Comparison of ENCODE assay signal across 1 cellular context in genomic region chr1:37763791-37764741, GRCh38.
A peak's percentile ranks its signal among the peaks of the same experiment; 100 is the strongest.
TF ChIP-seq lines count a peak whose summit lies in the region.

No MANE protein-coding gene starts in this region.

TF ChIP-seq in HepG2, 621 proteins besides CTCF, POLR2A, EP300 and RAD21 (continues in another document):
- TF ChIP-seq REXO4 (CRISPR knock-in tag; IDR thresholded peaks at IDR 0.05; ENCODE audit: borderline replicate concordance) = peak; percentile 95
- TF ChIP-seq PCBP1 (IDR thresholded peaks at IDR 0.05; ENCODE audit: borderline replicate concordance, low read depth, low read length) = no peak
- no peak for TF ChIP-seq BHLHE40 (IDR thresholded peaks at IDR 0.05; ENCODE audit: low read length)
- TF ChIP-seq GMEB1 (CRISPR knock-in tag; IDR thresholded peaks at IDR 0.05; ENCODE audit: borderline replicate concordance) = peak; percentile 23; the same call in 1 of the 2 replicates
- no peak for TF ChIP-seq RFX5 (IDR thresholded peaks at IDR 0.05; ENCODE audit: low read depth, low read length)
- peak; percentile 85; the same call in 1 of the 2 replicates for TF ChIP-seq ZNF33B (CRISPR knock-in tag; IDR thresholded peaks at IDR 0.05)
- TF ChIP-seq BCL3 (CRISPR knock-in tag; IDR thresholded peaks at IDR 0.05) = peak; percentile 98
- TF ChIP-seq SMAD1 (CRISPR knock-in tag; IDR thresholded peaks at IDR 0.05; ENCODE audit: borderline replicate concordance, low read depth) = no peak
- peak; percentile 94 for TF ChIP-seq ZNF777 (CRISPR knock-in tag; IDR thresholded peaks at IDR 0.05)
- peak; percentile 100 for TF ChIP-seq HES4 (CRISPR knock-in tag; IDR thresholded peaks at IDR 0.05; ENCODE audit: borderline replicate concordance)
- TF ChIP-seq ZBTB7A (CRISPR knock-in tag; IDR thresholded peaks at IDR 0.05) = peak; percentile 97
- TF ChIP-seq NFYC (CRISPR knock-in tag; IDR thresholded peaks at IDR 0.05) = peak; percentile 65
- TF ChIP-seq ZNF549 (CRISPR knock-in tag; IDR thresholded peaks at IDR 0.05) = peak; percentile 91
- peak; percentile 98 for TF ChIP-seq SNAPC5 (CRISPR knock-in tag; IDR thresholded peaks at IDR 0.05; ENCODE audit: borderline replicate concordance)
- peak; percentile 90 for TF ChIP-seq BCL6 (CRISPR knock-in tag; IDR thresholded peaks at IDR 0.05)
- no peak for TF ChIP-seq PLRG1 (conservative IDR thresholded peaks at IDR 0.05)
- TF ChIP-seq TSC22D2 (CRISPR knock-in tag; IDR thresholded peaks at IDR 0.05; ENCODE audit: borderline replicate concordance) = peak; percentile 100
- 0 out of 2 replicates have a peak, but pooled peaks have one; percentile 53 for TF ChIP-seq ZNF34 (CRISPR knock-in tag; IDR thresholded peaks at IDR 0.05; ENCODE audit: borderline replicate concordance)
- TF ChIP-seq ZNF816 (CRISPR knock-in tag; IDR thresholded peaks at IDR 0.05; ENCODE audit: borderline replicate concordance) = peak; percentile 99
- TF ChIP-seq ZEB1 (IDR thresholded peaks at IDR 0.05; ENCODE audit: insufficient replicate concordance, low read depth) = no peak
- no peak for TF ChIP-seq AGO2 (optimal IDR thresholded peaks at IDR 0.05; ENCODE audit: low read depth, low read length)
- TF ChIP-seq ZNF556 (CRISPR knock-in tag; IDR thresholded peaks at IDR 0.05; ENCODE audit: borderline replicate concordance) = 0 out of 2 replicates have a peak, but pooled peaks have one; percentile 41
- peak; percentile 99; the same call in 1 of the 2 replicates for TF ChIP-seq ZNF558 (CRISPR knock-in tag; IDR thresholded peaks at IDR 0.05; ENCODE audit: borderline replicate concordance)
- peak; percentile 99 for TF ChIP-seq PREB (CRISPR knock-in tag; IDR thresholded peaks at IDR 0.05)
- peak; percentile 60 for TF ChIP-seq ZNF143 (CRISPR knock-in tag; IDR thresholded peaks at IDR 0.05)
- peak; percentile 97 to 100 for TF ChIP-seq KLF16 (CRISPR knock-in tag; IDR thresholded peaks at IDR 0.05)
- peak; percentile 99 for TF ChIP-seq KLF12 (CRISPR knock-in tag; IDR thresholded peaks at IDR 0.05; ENCODE audit: borderline replicate concordance)
- peak; percentile 84 for TF ChIP-seq THAP11 (CRISPR knock-in tag; IDR thresholded peaks at IDR 0.05)
- peak; percentile 99 for TF ChIP-seq TGIF2 (CRISPR knock-in tag; IDR thresholded peaks at IDR 0.05)
- TF ChIP-seq ATF2 (CRISPR knock-in tag; IDR thresholded peaks at IDR 0.05) = peak; percentile 98
- peak; percentile 94 for TF ChIP-seq ZNF780A (CRISPR knock-in tag; IDR thresholded peaks at IDR 0.05)
- TF ChIP-seq CBX2 (IDR thresholded peaks at IDR 0.05; ENCODE audit: low read depth, low read length) = no peak
- TF ChIP-seq CBX2 (CRISPR knock-in tag; IDR thresholded peaks at IDR 0.05; ENCODE audit: low read depth) = peak; percentile 84; the same call in 1 of the 2 replicates
- TF ChIP-seq TFAP4 (IDR thresholded peaks at IDR 0.05; ENCODE audit: borderline replicate concordance, low read depth) = no peak
- TF ChIP-seq HNRNPLL (IDR thresholded peaks at IDR 0.05; ENCODE audit: low read depth, low read length, poor library complexity, severe bottlenecking) = no peak
- TF ChIP-seq KDM1A (CRISPR knock-in tag; IDR thresholded peaks at IDR 0.05) = peak; percentile 83; the same call in 1 of the 2 replicates
- peak; percentile 99 for TF ChIP-seq TIGD3 (CRISPR knock-in tag; IDR thresholded peaks at IDR 0.05; ENCODE audit: borderline replicate concordance)
- peak; percentile 93 for TF ChIP-seq PRDM10 (CRISPR knock-in tag; IDR thresholded peaks at IDR 0.05; ENCODE audit: low read depth)
- TF ChIP-seq ZNF567 (CRISPR knock-in tag; IDR thresholded peaks at IDR 0.05; ENCODE audit: borderline replicate concordance) = no peak
- peak; percentile 99 for TF ChIP-seq ZNF720 (CRISPR knock-in tag; IDR thresholded peaks at IDR 0.05)
- TF ChIP-seq SP2 (CRISPR knock-in tag; IDR thresholded peaks at IDR 0.05) = peak; percentile 54; the same call in 1 of the 2 replicates
- peak; percentile 88 for TF ChIP-seq YEATS4 (CRISPR knock-in tag; IDR thresholded peaks at IDR 0.05; ENCODE audit: borderline replicate concordance)
- peak; percentile 96 for TF ChIP-seq ZFAT (CRISPR knock-in tag; conservative IDR thresholded peaks at IDR 0.05)
- TF ChIP-seq ZNF598 (CRISPR knock-in tag; IDR thresholded peaks at IDR 0.05; ENCODE audit: borderline replicate concordance) = peak; percentile 84; the same call in 1 of the 2 replicates
- peak; percentile 99; the same call in 1 of the 2 replicates for TF ChIP-seq ZNF225 (CRISPR knock-in tag; IDR thresholded peaks at IDR 0.05)
- TF ChIP-seq ZNF343 (CRISPR knock-in tag; IDR thresholded peaks at IDR 0.05) = peak; percentile 94
- TF ChIP-seq SPEN (CRISPR knock-in tag; IDR thresholded peaks at IDR 0.05; ENCODE audit: low read depth) = peak; percentile 87
- TF ChIP-seq ZNF678 (CRISPR knock-in tag; IDR thresholded peaks at IDR 0.05) = peak; percentile 98; the same call in 1 of the 2 replicates
- peak; percentile 70 for TF ChIP-seq NFYB (CRISPR knock-in tag; IDR thresholded peaks at IDR 0.05)
- no peak for TF ChIP-seq HCFC1 (IDR thresholded peaks at IDR 0.05; ENCODE audit: low read depth, low read length)
- peak; percentile 100 for TF ChIP-seq ZFP82 (CRISPR knock-in tag; IDR thresholded peaks at IDR 0.05; ENCODE audit: borderline replicate concordance)
- TF ChIP-seq DNMT1 (CRISPR knock-in tag; IDR thresholded peaks at IDR 0.05) = peak; percentile 80; the same call in 1 of the 2 replicates
- 0 out of 2 replicates have a peak, but pooled peaks have one; percentile 24 for TF ChIP-seq MAX (IDR thresholded peaks at IDR 0.05)
- peak; percentile 95 for TF ChIP-seq ZNF768 (CRISPR knock-in tag; IDR thresholded peaks at IDR 0.05)
- peak; percentile 100 for TF ChIP-seq ZNF790 (CRISPR knock-in tag; IDR thresholded peaks at IDR 0.05; ENCODE audit: borderline replicate concordance)
- TF ChIP-seq NPAS2 (CRISPR knock-in tag; IDR thresholded peaks at IDR 0.05; ENCODE audit: borderline replicate concordance) = peak; percentile 94; the same call in 1 of the 2 replicates
- TF ChIP-seq DR1 (CRISPR knock-in tag; IDR thresholded peaks at IDR 0.05) = peak; percentile 53; the same call in 1 of the 2 replicates
- peak; percentile 99 for TF ChIP-seq KLF13 (CRISPR knock-in tag; IDR thresholded peaks at IDR 0.05)
- TF ChIP-seq ZNF562 (CRISPR knock-in tag; IDR thresholded peaks at IDR 0.05; ENCODE audit: borderline replicate concordance) = peak; percentile 61; the same call in 1 of the 2 replicates
